In genomic region chr4:170109586-170110289, GRCh38 we compare ENCODE assay signal across 15 cellular contexts. TPM values are rescaled to one million over a fixed set of nuclear protein-coding genes. Genes with fewer than 3 reads are reported as not detected.
A peak's percentile ranks its signal among the peaks of the same experiment; 100 is the strongest.
DNase-seq lines count a peak whose midpoint lies in the region; ATAC-seq and TF ChIP-seq lines count a peak whose summit lies in the region.
"Had no signal": no experiment of that assay in that cellular context is flagged by ENCODE, and none has a peak within 500 bp of the region (broad histone marks: within the 10 kb centered on the region; RNA-seq: fewer than 3 reads in every experiment).

No MANE protein-coding gene starts in this region.

- H3K36me3 ChIP-seq in GM23338 (ENCODE audit: insufficient read depth) (no peaks in the 10 kb centered on the region), body of pancreas (replicated peaks in 1 of 2; ENCODE audit: insufficient read depth in 1 of 2, low read depth in 2 of 2) (no peaks in the 10 kb centered on the region)
- H3K36me3 ChIP-seq: adrenal gland, upper lobe of left lung had no signal

- peaks cover 3% of the 10 kb centered on the region; the same call in 1 of the 2 replicates for H3K9me2 ChIP-seq in GM23338 (ENCODE audit: insufficient read depth)

- TF ChIP-seq CTCF in GM23338 (conservative IDR thresholded peaks at IDR 0.05; ENCODE audit: low read depth in 2 of 2), result no peak
- no peak for TF ChIP-seq CTCF in foreskin fibroblast (IDR thresholded peaks at IDR 0.05; ENCODE audit: low read depth, low read length)
- no peak for TF ChIP-seq CTCF in body of pancreas (IDR thresholded peaks at IDR 0.05)

- H3K4me2 ChIP-seq in GM23338, result peak overlapping the region; percentile 23; the same call in 1 of the 2 replicates

- H3K4me3 ChIP-seq in GM23338, result no peak overlapping the region
- H3K4me3 ChIP-seq in foreskin fibroblast (ENCODE audit: low read depth in 1 of 2, low read length in 2 of 2), result peak overlapping the region; percentile 9 to 38
- H3K4me3 ChIP-seq in body of pancreas, result no peak overlapping the region
- H3K4me3 ChIP-seq: adrenal gland, skin epidermis, upper lobe of left lung had no signal

- H3K9me3 Mint-ChIP-seq in GM23338, result peaks cover 6% of the 10 kb centered on the region; the same call in 1 of the 3 replicates

- H3K27me3 ChIP-seq in GM23338 (ENCODE audit: insufficient read depth), result no peaks in the 10 kb centered on the region
- no peaks in the 10 kb centered on the region for H3K27me3 ChIP-seq in body of pancreas
- H3K27me3 ChIP-seq: adrenal gland, upper lobe of left lung had no signal

- H3K4me1 ChIP-seq in GM23338 (ENCODE audit: insufficient read depth) (no peaks in the 10 kb centered on the region; the same call in 1 of the 2 replicates), body of pancreas (no peaks in the 10 kb centered on the region)
- H3K4me1 ChIP-seq: adrenal gland had no signal

- no peak overlapping the region for H3K27ac ChIP-seq in GM23338 (ENCODE audit: low read depth)
- H3K27ac ChIP-seq in body of pancreas, result no peak overlapping the region
- H3K27ac ChIP-seq: adrenal gland, upper lobe of left lung, VCaP had no signal

- no peak for TF ChIP-seq POLR2A in body of pancreas (IDR thresholded peaks at IDR 0.05)

- H3K9me3 ChIP-seq in body of pancreas, result no peaks in the 10 kb centered on the region
- H3K9me3 ChIP-seq: adrenal gland, upper lobe of left lung had no signal

- no peaks in the 10 kb centered on the region for H3F3A ChIP-seq in GM23338 (replicated peaks; ENCODE audit: low read depth)

- H4K20me1 ChIP-seq in GM23338 (replicated peaks; ENCODE audit: insufficient read depth), result no peaks in the 10 kb centered on the region

- intact Hi-C loops in body of pancreas (cut with DNase I), result no loop called here

- no peak overlapping the region for H3K4me3 Mint-ChIP-seq in GM23338

- 41 to 59% methylated on average over 6 of the region's 6 CpGs for WGBS in body of pancreas, 2 donors

- H3K79me2 ChIP-seq in GM23338 (replicated peaks; ENCODE audit: insufficient read depth), result no peaks in the 10 kb centered on the region

- no peak for DNase-seq in GM23338 (ENCODE audit: low spot score)
- peak; percentile 10 for DNase-seq in amniotic stem cell (lab: John Stamatoyannopoulos, UW)
- DNase-seq in foreskin fibroblast, result peak; percentile 53 to 84
- peak; percentile 77 for DNase-seq in retina
- no peak for DNase-seq in stimulated activated CD4-positive, alpha-beta T cell treated with anti-CD3 and anti-CD28 coated beads, Interleukin-2, amount 100 ng/mL, for 48 hours
- no peak for DNase-seq in RKO (ENCODE audit: low spot score)
- no peak for DNase-seq in body of pancreas
- DNase-seq: activated CD8-positive, alpha-beta memory T cell treated with anti-CD3 and anti-CD28 coated beads, Interleukin-2, amount 50 U/mL, for 4 hours; adrenal gland; NCI-H1092; NCI-H510A; upper lobe of left lung had no signal

- peaks cover 29% of the 10 kb centered on the region for H3K4me1 Mint-ChIP-seq in GM23338

- no peaks in the 10 kb centered on the region; the same call in 2 of the 3 replicates for H3K36me3 Mint-ChIP-seq in GM23338 (ENCODE audit: low read depth)

- ATAC-seq in GM23338 (peak; percentile 27; the same call in 2 of the 3 replicates), GM18519 (IDR thresholded peaks at IDR 0.05; ENCODE audit: low FRiP score, unreplicated experiment) (no peak), body of pancreas (no peak)

- peaks cover 11% of the 10 kb centered on the region for H3K27me3 Mint-ChIP-seq in GM23338 (ENCODE audit: insufficient read depth, low read depth, poor library complexity)

- no peak overlapping the region for H2AFZ ChIP-seq in GM23338

- peak overlapping the region; percentile 3 for H3K27ac Mint-ChIP-seq in GM23338

TF ChIP-seq in GM23338, 12 proteins besides CTCF, POLR2A, EP300 and RAD21:
- TF ChIP-seq STAT1 (IDR thresholded peaks at IDR 0.05; ENCODE audit: unreplicated experiment) (no peak), ZNF331 (CRISPR knock-in tag; IDR thresholded peaks at IDR 0.05; ENCODE audit: low read depth) (no peak)
TF ChIP-seq in GM23338: peak in this region for 0.

RNA-seq across cellular contexts. Expression of gene AADAT, which starts 20.0 kb away (rescaled TPM):
- 4.5 and 7.0 TPM in 2 replicates for total RNA-seq in GM23338 (2014; rRNA removed; shearing (Covaris generic))
- polyA plus RNA-seq in GM23338 (2016; fragmentation: Nextera tagmentation; extraction: Ambion mirVana), result 6.2 and 6.9 TPM in 2 replicates
- total RNA-seq in body of pancreas, result 1 to 10 TPM; 4.4 to 5.3 TPM

Comparison
In these comparisons a context has a peak if more than half of its experiments do, and no peak if none do; other contexts are left out.
1. DNase-seq: peak in amniotic stem cell (single experiment), foreskin fibroblast (2 of 2) and retina (single experiment); none in GM23338 (single experiment), stimulated activated CD4-positive, alpha-beta T cell treated with anti-CD3 and anti-CD28 coated beads, Interleukin-2, amount 100 ng/mL, for 48 hours (0 of 2), RKO (single experiment) and body of pancreas (0 of 4).
2. H3K4me3 ChIP-seq: peak in foreskin fibroblast (2 of 2); none in GM23338 (single experiment) and body of pancreas (0 of 2).